In genomic region chr12:105170139-105170538, GRCh38 we compare ENCODE assay signal across 1 cellular context.
TF ChIP-seq lines count a peak whose summit lies in the region.

No MANE protein-coding gene starts in this region.

TF ChIP-seq in A549, 52 proteins besides CTCF, POLR2A, EP300 and RAD21 (continued from another document):
- TF ChIP-seq POLR2AphosphoS2 (conservative IDR thresholded peaks at IDR 0.05; ENCODE audit: low read length) (no peak), MAFK (IDR thresholded peaks at IDR 0.05; ENCODE audit: partially characterized antibody) (peak; percentile 97), ZC3H11A (IDR thresholded peaks at IDR 0.05) (no peak)
TF ChIP-seq in A549: peak in this region for 1.
